ENCODE assay signal across 21 cellular contexts in genomic region chr4:8656711-8657380, GRCh38.
DNase-seq lines count a peak whose midpoint lies in the region; ATAC-seq and TF ChIP-seq lines count a peak whose summit lies in the region.
"Had no signal": no experiment of that assay in that cellular context is flagged by ENCODE, and none has a peak within 500 bp of the region (broad histone marks: within the 10 kb centered on the region; RNA-seq: fewer than 3 reads in every experiment).

No MANE protein-coding gene starts in this region.

- H3K4me3 ChIP-seq in Peyer's patch (no peak overlapping the region), upper lobe of right lung (no peak overlapping the region), A673 (ENCODE audit: low read depth, low read length, poor library complexity, severe bottlenecking) (no peak overlapping the region)
- H3K4me3 ChIP-seq: GM23248, MG63, SK-N-MC had no signal

- no peaks in the 10 kb centered on the region for H3K27me3 ChIP-seq in Peyer's patch
- no peaks in the 10 kb centered on the region for H3K27me3 ChIP-seq in upper lobe of right lung
- peaks cover 43% of the 10 kb centered on the region for H3K27me3 ChIP-seq in A673 (replicated peaks; ENCODE audit: insufficient read depth, low read depth, low read length, poor library complexity)
- H3K27me3 ChIP-seq: MG63 had no signal

- CTCF ChIA-PET in A673 (lab: Charles Lee), result no interaction called here

- H3K4me1 ChIP-seq in Peyer's patch, result no peaks in the 10 kb centered on the region
- H3K4me1 ChIP-seq in upper lobe of right lung, result no peaks in the 10 kb centered on the region
- H3K4me1 ChIP-seq in A673 (ENCODE audit: insufficient read depth, low read length, poor library complexity, severe bottlenecking), result no peaks in the 10 kb centered on the region

- ATAC-seq in upper lobe of right lung, result no peak
- ATAC-seq: Panc1 had no signal

- H3K9me3 Mint-ChIP-seq in mesothelial cell of epicardium, result peaks cover 4% of the 10 kb centered on the region

- DNase-seq in Peyer's patch (peak in 2 of 3 donors; percentile 23 to 33), ecto neural progenitor cell (ENCODE audit: low spot score) (peak; percentile 26), mesothelial cell of epicardium (ENCODE audit: low spot score in 2 of 2, unreplicated experiment in 2 of 2) (peak; percentile 14 to 16), upper lobe of right lung (peak; percentile 30), A673 (ENCODE audit: low spot score) (no peak), NCI-H2107 treated with DMSO at 0.1 percent for 48 hours (lab: John Stamatoyannopoulos, UW; ENCODE audit: unreplicated experiment) (no peak), NCI-H1092 treated with DMSO at 0.1 percent for 48 hours (lab: John Stamatoyannopoulos, UW) (no peak)
- DNase-seq: DMS153, DND-41, GM23248, IMR-90, KG1, MG63, NCI-H2029, NCI-H446 treated with DMSO at 0.1 percent for 48 hours, NCI-H526 treated with DMSO at 0.1 percent for 48 hours, SIG-M5 had no signal

- H3K36me3 Mint-ChIP-seq in mesothelial cell of epicardium, result no peaks in the 10 kb centered on the region

- BruUV-seq in A673 (replicated peaks; lab: Mats Ljungman, UMichigan), result no TSS peak

- peaks cover 50% of the 10 kb centered on the region for H3K27me3 Mint-ChIP-seq in mesothelial cell of epicardium (ENCODE audit: low read depth)

- TF ChIP-seq CTCF in Peyer's patch (IDR thresholded peaks at IDR 0.05) (no peak), mesothelial cell of epicardium (IDR thresholded peaks at IDR 0.05; ENCODE audit: unreplicated experiment) (no peak), upper lobe of right lung (IDR thresholded peaks at IDR 0.05) (no peak), A673 (conservative IDR thresholded peaks at IDR 0.05; ENCODE audit: low read depth, low read length) (no peak)

- no peak overlapping the region for H3K27ac ChIP-seq in Peyer's patch
- no peak overlapping the region for H3K27ac ChIP-seq in upper lobe of right lung
- no peak overlapping the region for H3K27ac ChIP-seq in A673 (ENCODE audit: low read depth, low read length, poor library complexity, severe bottlenecking)
- H3K27ac ChIP-seq: GM23248, SK-N-MC had no signal

- no peak overlapping the region for H3K27ac Mint-ChIP-seq in mesothelial cell of epicardium
- H3K27ac Mint-ChIP-seq: B cell had no signal

- intact Hi-C loops in upper lobe of right lung (cut with DNase I) (no loop called here), A673 (cut with micrococcal nuclease; ENCODE audit: unreplicated experiment) (no loop called here)

- H3K36me3 ChIP-seq in Peyer's patch, result no peaks in the 10 kb centered on the region
- no peaks in the 10 kb centered on the region for H3K36me3 ChIP-seq in upper lobe of right lung
- no peaks in the 10 kb centered on the region for H3K36me3 ChIP-seq in A673 (ENCODE audit: insufficient read depth, low read length, poor library complexity, severe bottlenecking)
- H3K36me3 ChIP-seq: MG63 had no signal

- no peak for TF ChIP-seq POLR2A in Peyer's patch (IDR thresholded peaks at IDR 0.05)

- H3K4me1 Mint-ChIP-seq in mesothelial cell of epicardium, result no peaks in the 10 kb centered on the region
- H3K4me1 Mint-ChIP-seq: B cell had no signal

- H3K9me3 ChIP-seq in Peyer's patch, result no peaks in the 10 kb centered on the region
- no peaks in the 10 kb centered on the region for H3K9me3 ChIP-seq in upper lobe of right lung
- H3K9me3 ChIP-seq in A673 (ENCODE audit: low read depth, low read length, poor library complexity, severe bottlenecking), result no peaks in the 10 kb centered on the region
- H3K9me3 ChIP-seq: MG63 had no signal

- POLR2A ChIA-PET in A673 (lab: Charles Lee; ENCODE audit: low non-redundant PET), result no interaction called here

- H3K4me3 Mint-ChIP-seq in mesothelial cell of epicardium, result no peak overlapping the region
- H3K4me3 Mint-ChIP-seq: B cell, H9 had no signal

Comparison
In these comparisons a context has a peak if more than half of its experiments do, and no peak if none do; other contexts are left out.
1. DNase-seq: peak in Peyer's patch (2 of 3), ecto neural progenitor cell (single experiment), mesothelial cell of epicardium (2 of 2) and upper lobe of right lung (single experiment); none in A673 (single experiment), NCI-H2107 treated with DMSO at 0.1 percent for 48 hours (single experiment) and NCI-H1092 treated with DMSO at 0.1 percent for 48 hours (single experiment).